In the genomic region with DNA sequence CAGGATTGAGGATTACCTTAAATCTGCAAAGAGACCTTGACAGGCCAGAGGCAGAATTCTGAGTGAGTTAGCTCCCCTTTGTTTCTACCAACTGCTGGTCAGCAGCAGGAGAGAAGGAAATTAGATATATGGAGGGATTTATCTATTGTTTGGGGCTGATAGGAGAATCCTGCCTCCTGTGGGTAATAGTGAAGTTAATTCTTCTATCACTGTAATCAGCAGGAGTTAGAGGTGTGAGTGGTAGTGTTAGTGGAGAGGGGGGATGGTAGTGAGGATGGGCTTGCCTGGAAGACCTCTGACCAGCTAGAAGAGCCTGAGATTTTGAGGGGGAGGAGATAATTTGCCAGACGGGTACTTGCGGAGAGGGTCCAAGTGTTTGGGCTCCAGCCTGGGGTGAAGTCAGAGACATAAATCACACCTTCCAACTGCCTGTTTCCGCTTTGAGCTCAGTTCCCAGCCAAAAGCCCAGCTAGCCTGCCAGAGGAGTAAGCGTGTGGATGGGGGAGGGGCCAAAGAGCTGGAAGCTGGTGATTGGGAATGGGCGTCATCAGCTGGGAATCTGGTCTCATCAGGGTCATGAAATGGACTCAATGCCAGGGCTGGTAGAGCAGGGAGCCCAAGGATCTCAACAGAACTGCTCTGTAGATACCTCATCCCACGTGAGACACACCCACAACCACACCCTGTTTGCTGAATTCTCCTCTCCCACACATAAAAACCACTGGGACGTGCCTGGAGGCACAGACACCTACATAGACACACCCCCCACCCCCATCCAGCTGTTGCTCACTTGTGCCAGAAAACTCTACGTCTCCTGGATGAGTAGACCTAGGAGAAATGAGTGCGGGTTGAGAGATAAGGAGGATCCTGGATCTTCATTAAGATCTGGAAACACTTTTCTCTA, we compare ENCODE assay signal across 8 cellular contexts. TPM values are rescaled to one million over a fixed set of nuclear protein-coding genes. Genes with fewer than 3 reads are reported as not detected.
DNase-seq lines count a peak whose midpoint lies in the region; ATAC-seq and TF ChIP-seq lines count a peak whose summit lies in the region.

No MANE protein-coding gene starts in this region.

- ATAC-seq in left ventricle myocardium superior (peak; percentile 77), GM21447 (IDR thresholded peaks at IDR 0.05; ENCODE audit: unreplicated experiment) (no peak)

- peak overlapping the region; percentile 46 for H3K27ac Mint-ChIP-seq in activated CD4-positive, alpha-beta T cell treated with anti-CD3 and anti-CD28 coated beads, Interleukin-2, amount 10 ng/mL, durations not matched to agents 7 days and 5 days

- DNase-seq in HFF-Myc (ENCODE audit: extremely low read depth, low read depth) (peak; percentile 67), left ventricle myocardium superior (peak; percentile 76), GM19240 (ENCODE audit: insufficient read length, low spot score) (no peak), NCI-H1694 treated with DMSO at 0.1 percent for 48 hours (lab: John Stamatoyannopoulos, UW) (no peak), cortex of kidney (lab: John Stamatoyannopoulos, UW) (no peak)
- DNase-seq in activated CD4-positive, alpha-beta T cell treated with anti-CD3 and anti-CD28 coated beads, Interleukin-2, amount 10 ng/mL, durations not matched to agents 7 days and 5 days: peak; percentile 33

- H3K4me3 ChIP-seq in HFF-Myc (replicated peaks; ENCODE audit: low read depth, low read length) (no peak overlapping the region), skeletal muscle tissue (ENCODE audit: low read length in 3 of 3) (no peak overlapping the region)

- no peak overlapping the region for H3K9ac ChIP-seq in skeletal muscle tissue (ENCODE audit: low read depth in 1 of 3, low read length in 3 of 3)

- intact Hi-C loops in left ventricle myocardium superior (cut with micrococcal nuclease): no loop called here

- CTCF ChIA-PET in activated CD4-positive, alpha-beta T cell treated with anti-CD3 and anti-CD28 coated beads, Interleukin-2, amount 10 ng/mL, durations not matched to agents 7 days and 5 days (lab: Charles Lee): interaction anchor here (0.6 to 2.5 kb wide), 9 partner anchors 12 to 44 kb away, joined by 3 to 17 read pairs (median 3); a partner anchor contains a TSS

- H3K36me3 ChIP-seq in skeletal muscle tissue (ENCODE audit: control insufficient read depth in 3 of 3, insufficient read depth in 3 of 3, low read length in 3 of 3): no peaks in the 10 kb centered on the region

- H3K4me1 Mint-ChIP-seq in activated CD4-positive, alpha-beta T cell treated with anti-CD3 and anti-CD28 coated beads, Interleukin-2, amount 10 ng/mL, durations not matched to agents 7 days and 5 days: peaks cover 42% of the 10 kb centered on the region

- H3K36me3 Mint-ChIP-seq in activated CD4-positive, alpha-beta T cell treated with anti-CD3 and anti-CD28 coated beads, Interleukin-2, amount 10 ng/mL, durations not matched to agents 7 days and 5 days (ENCODE audit: low read depth): no peaks in the 10 kb centered on the region

- H3K9me3 Mint-ChIP-seq in activated CD4-positive, alpha-beta T cell treated with anti-CD3 and anti-CD28 coated beads, Interleukin-2, amount 10 ng/mL, durations not matched to agents 7 days and 5 days: no peaks in the 10 kb centered on the region

- peak overlapping the region; percentile 82 for H3K27ac ChIP-seq in skeletal muscle tissue (ENCODE audit: low read depth, low read length)

- peak overlapping the region; percentile 13 for H3K4me3 Mint-ChIP-seq in activated CD4-positive, alpha-beta T cell treated with anti-CD3 and anti-CD28 coated beads, Interleukin-2, amount 10 ng/mL, durations not matched to agents 7 days and 5 days

- peaks cover 30 to 35% (median 31%) of the 10 kb centered on the region in 3 donors for H3K4me1 ChIP-seq in skeletal muscle tissue (ENCODE audit: control insufficient read depth in 3 of 3, insufficient read depth in 3 of 3, low read length in 3 of 3)

- POLR2A ChIA-PET in activated CD4-positive, alpha-beta T cell treated with anti-CD3 and anti-CD28 coated beads, Interleukin-2, amount 10 ng/mL, durations not matched to agents 7 days and 5 days (lab: Charles Lee): no interaction called here

- H3K27me3 ChIP-seq in skeletal muscle tissue (ENCODE audit: control insufficient read depth in 3 of 3, insufficient read depth in 3 of 3, low read length in 3 of 3): no peaks in the 10 kb centered on the region

- H3K9me3 ChIP-seq in skeletal muscle tissue (ENCODE audit: control insufficient read depth in 3 of 3, low read length in 3 of 3): no peaks in the 10 kb centered on the region

- peaks cover 19% of the 10 kb centered on the region for H3K27me3 Mint-ChIP-seq in activated CD4-positive, alpha-beta T cell treated with anti-CD3 and anti-CD28 coated beads, Interleukin-2, amount 10 ng/mL, durations not matched to agents 7 days and 5 days

- TF ChIP-seq CTCF in HFF-Myc (IDR thresholded peaks at IDR 0.05; ENCODE audit: low read depth, low read length, missing control alignments): no peak

RNA-seq across cellular contexts. Expression of a gene that starts 13.1 kb away (rescaled TPM):
- 10 to 100 TPM; 83.5 to 88.7 TPM for total RNA-seq in activated CD4-positive, alpha-beta T cell treated with anti-CD3 and anti-CD28 coated beads, Interleukin-2, amount 10 ng/mL, durations not matched to agents 7 days and 5 days
- total RNA-seq in left ventricle myocardium superior: 44.1 TPM
- 78.8 TPM for total RNA-seq in skeletal muscle tissue

RNA-seq across cellular contexts. Expression of a gene that starts 41.2 kb away (rescaled TPM):
- 10 to 100 TPM in 1 of 2 experiments, 1 to 10 TPM in 1; 8.5 to 10.8 TPM for total RNA-seq in activated CD4-positive, alpha-beta T cell treated with anti-CD3 and anti-CD28 coated beads, Interleukin-2, amount 10 ng/mL, durations not matched to agents 7 days and 5 days
- not detected for total RNA-seq in left ventricle myocardium superior
- not detected for total RNA-seq in skeletal muscle tissue

RNA-seq across cellular contexts. Expression of a gene that starts 47.6 kb away (rescaled TPM):
- 1 to 10 TPM in 1 of 2 experiments, under 1 TPM in 1; 0.48 to 1.3 TPM for total RNA-seq in activated CD4-positive, alpha-beta T cell treated with anti-CD3 and anti-CD28 coated beads, Interleukin-2, amount 10 ng/mL, durations not matched to agents 7 days and 5 days
- total RNA-seq in left ventricle myocardium superior (7.7 TPM), skeletal muscle tissue (3.7 TPM)

Comparison
In these comparisons a context has a peak if more than half of its experiments do, and no peak if none do; other contexts are left out.
1. DNase-seq: peak in HFF-Myc (single experiment), activated CD4-positive, alpha-beta T cell treated with anti-CD3 and anti-CD28 coated beads, Interleukin-2, amount 10 ng/mL, durations not matched to agents 7 days and 5 days (single experiment) and left ventricle myocardium superior (single experiment); none in GM19240 (single experiment), NCI-H1694 treated with DMSO at 0.1 percent for 48 hours (single experiment) and cortex of kidney (single experiment).